Comparison of ENCODE assay signal across 16 cellular contexts in genomic region chr17:4898351-4898750, GRCh38. TPM values are rescaled to one million over a fixed set of nuclear protein-coding genes. Genes with fewer than 3 reads are reported as not detected.
A peak's percentile ranks its signal among the peaks of the same experiment; 100 is the strongest.
DNase-seq lines count a peak whose midpoint lies in the region; ATAC-seq, FAIRE-seq and TF ChIP-seq lines count a peak whose summit lies in the region.
"Had no signal": no experiment of that assay in that cellular context is flagged by ENCODE, and none has a peak within 500 bp of the region (broad histone marks: within the 10 kb centered on the region; RNA-seq: fewer than 3 reads in every experiment).

No MANE protein-coding gene starts in this region.

- ATAC-seq in pancreas (peak in 2 of 4 donors; percentile 19 to 29), gastroesophageal sphincter (no peak), GM21576 (IDR thresholded peaks at IDR 0.05; ENCODE audit: unreplicated experiment) (no peak)
- ATAC-seq: A549, HCT116, K562, sciatic nerve had no signal

- H3K9me3 ChIP-seq in endodermal cell (ENCODE audit: control insufficient read depth, low read length) (no peaks in the 10 kb centered on the region), pancreas (no peaks in the 10 kb centered on the region), gastroesophageal sphincter (no peaks in the 10 kb centered on the region)
- H3K9me3 ChIP-seq: A549, thyroid gland had no signal

- peak overlapping the region; percentile 17 for H3K27ac ChIP-seq in endodermal cell (ENCODE audit: low read depth, low read length)
- no peak overlapping the region for H3K27ac ChIP-seq in pancreas
- H3K27ac ChIP-seq in gastroesophageal sphincter, result no peak overlapping the region
- H3K27ac ChIP-seq: A549, thyroid gland had no signal

- peaks cover 3% of the 10 kb centered on the region for H3K27me3 Mint-ChIP-seq in activated CD4-positive, alpha-beta T cell treated with anti-CD3 and anti-CD28 coated beads, Interleukin-2, amount 10 ng/mL, durations not matched to agents 24 days and 14 days
- H3K27me3 Mint-ChIP-seq in IgD-negative memory B cell (no peaks in the 10 kb centered on the region), endodermal cell (ENCODE audit: insufficient read depth) (peaks cover 11% of the 10 kb centered on the region)

- TF ChIP-seq CTCF in endodermal cell (conservative IDR thresholded peaks at IDR 0.05) (no peak), pancreas (IDR thresholded peaks at IDR 0.05) (no peak), gastroesophageal sphincter (IDR thresholded peaks at IDR 0.05) (no peak)

- H3K36me3 Mint-ChIP-seq in activated CD4-positive, alpha-beta T cell treated with anti-CD3 and anti-CD28 coated beads, Interleukin-2, amount 10 ng/mL, durations not matched to agents 24 days and 14 days (ENCODE audit: low read depth), result peaks cover 14% of the 10 kb centered on the region
- H3K36me3 Mint-ChIP-seq in IgD-negative memory B cell, result peaks cover 3% of the 10 kb centered on the region
- peaks cover 17% of the 10 kb centered on the region for H3K36me3 Mint-ChIP-seq in endodermal cell (ENCODE audit: low read depth)

- H3K4me1 Mint-ChIP-seq in activated CD4-positive, alpha-beta T cell treated with anti-CD3 and anti-CD28 coated beads, Interleukin-2, amount 10 ng/mL, durations not matched to agents 24 days and 14 days, result peaks cover 19% of the 10 kb centered on the region
- H3K4me1 Mint-ChIP-seq in IgD-negative memory B cell (peaks cover 14 to 19% (median 18%) of the 10 kb centered on the region in 3 donors), endodermal cell (peaks cover 3% of the 10 kb centered on the region)

- FAIRE-seq in pancreas (lab: Jason Lieb, UNC), result no peak
- FAIRE-seq: A549, K562 had no signal

- intact Hi-C loops in activated CD4-positive, alpha-beta T cell treated with anti-CD3 and anti-CD28 coated beads, Interleukin-2, amount 10 ng/mL, durations not matched to agents 24 days and 14 days (cut with micrococcal nuclease), result no loop called here
- intact Hi-C loops in pancreas (cut with DNase I), result loop anchor here (10.0 kb wide), 3 partner anchors 104 to 184 kb away; partner anchors contain the start of genes ARRB2 (in 1 of the 3), CXCL16 (in 1 of the 3), MED11 (in 1 of the 3) and PSMB6 (in 1 of the 3)

- TF ChIP-seq POLR2A in gastroesophageal sphincter (IDR thresholded peaks at IDR 0.05), result no peak

- no peak overlapping the region for H3K9ac ChIP-seq in endodermal cell (ENCODE audit: extremely low read depth, low read length, poor library complexity, severe bottlenecking)

- no peak overlapping the region for H3K27ac Mint-ChIP-seq in activated CD4-positive, alpha-beta T cell treated with anti-CD3 and anti-CD28 coated beads, Interleukin-2, amount 10 ng/mL, durations not matched to agents 24 days and 14 days
- H3K27ac Mint-ChIP-seq in IgD-negative memory B cell (peak overlapping the region in 2 of 3 donors; percentile 85 to 86), endodermal cell (no peak overlapping the region)

- no peaks in the 10 kb centered on the region for H3K27me3 ChIP-seq in endodermal cell (ENCODE audit: control insufficient read depth, insufficient read depth, low read length, poor library complexity, severe bottlenecking)
- H3K27me3 ChIP-seq in pancreas, result no peaks in the 10 kb centered on the region
- H3K27me3 ChIP-seq in gastroesophageal sphincter, result peaks cover 36% of the 10 kb centered on the region

- no peaks in the 10 kb centered on the region for H3K9me3 Mint-ChIP-seq in activated CD4-positive, alpha-beta T cell treated with anti-CD3 and anti-CD28 coated beads, Interleukin-2, amount 10 ng/mL, durations not matched to agents 24 days and 14 days
- H3K9me3 Mint-ChIP-seq in IgD-negative memory B cell, result no peaks in the 10 kb centered on the region
- H3K9me3 Mint-ChIP-seq in endodermal cell, result no peaks in the 10 kb centered on the region

- H3K4me1 ChIP-seq in endodermal cell (ENCODE audit: control insufficient read depth, insufficient read depth, low read length), result no peaks in the 10 kb centered on the region
- peaks cover 0 to 8% (median 4%) of the 10 kb centered on the region in 3 donors for H3K4me1 ChIP-seq in pancreas
- H3K4me1 ChIP-seq in gastroesophageal sphincter, result peaks cover 0 to 37% (median 11%) of the 10 kb centered on the region in 3 donors

- H3K4me3 Mint-ChIP-seq in activated CD4-positive, alpha-beta T cell treated with anti-CD3 and anti-CD28 coated beads, Interleukin-2, amount 10 ng/mL, durations not matched to agents 24 days and 14 days, result peak overlapping the region; percentile 53
- H3K4me3 Mint-ChIP-seq in IgD-negative memory B cell (peak overlapping the region; percentile 60 to 91 (median 88)), endodermal cell (peak overlapping the region; percentile 68)

- peaks cover 15% of the 10 kb centered on the region for H3K36me3 ChIP-seq in endodermal cell (ENCODE audit: control insufficient read depth, insufficient read depth, low read length)
- H3K36me3 ChIP-seq in pancreas, result peaks cover 0 to 17% (median 8%) of the 10 kb centered on the region in 3 donors
- peaks cover 0 to 44% of the 10 kb centered on the region in 2 donors for H3K36me3 ChIP-seq in gastroesophageal sphincter

- TF ChIP-seq EP300 in gastroesophageal sphincter (IDR thresholded peaks at IDR 0.05), result no peak

- H3K4me3 ChIP-seq in endodermal cell (ENCODE audit: low read length) (no peak overlapping the region), pancreas (peak overlapping the region in 3 of 4 donors; percentile 63 to 73 (median 70)), gastroesophageal sphincter (no peak overlapping the region)
- H3K4me3 ChIP-seq: A549, K562 had no signal

- 94 to 95% methylated on average over 8 of the region's 8 CpGs for WGBS in endodermal cell (ENCODE audit: insufficient coverage in 1 of 2, insufficient read length in 1 of 2), 2 experiments
- WGBS in pancreas, 2 donors, result 44 to 45% methylated on average over 8 of the region's 8 CpGs
- 77 to 94% methylated on average over 2 to 3 of the region's 8 CpGs for WGBS in gastroesophageal sphincter (ENCODE audit: low coverage in 1 of 2), 2 donors

- DNase-seq in activated CD4-positive, alpha-beta T cell treated with anti-CD3 and anti-CD28 coated beads, Interleukin-2, amount 10 ng/mL, durations not matched to agents 24 days and 14 days, result no peak
- DNase-seq in activated CD4-positive, alpha-beta T cell treated with anti-CD3 and anti-CD28 coated beads for 1 hour, result no peak
- DNase-seq in endodermal cell, result no peak
- peak in 4 of 6 donors; percentile 40 to 81 (median 60) for DNase-seq in pancreas
- no peak for DNase-seq in T-helper 9 cell
- DNase-seq: activated CD4-positive, alpha-beta T cell treated with anti-CD3 and anti-CD28 coated beads, Interleukin-2, amount 50 U/mL, for 4 hours; NCI-H2029 treated with DMSO at 0.1 percent for 48 hours; NK-92 treated with Interleukin-12 subunit alpha and Interleukin-12 subunit beta, amount 100 ng/mL, for 24 hours; thyroid gland had no signal

RNA-seq across cellular contexts. Expression of gene C17orf107, which starts 1.0 kb away (rescaled TPM):
- 1.4 and 1.7 TPM in 2 replicates for total RNA-seq in activated CD4-positive, alpha-beta T cell treated with anti-CD3 and anti-CD28 coated beads, Interleukin-2, amount 10 ng/mL, durations not matched to agents 24 days and 14 days
- polyA plus RNA-seq in IgD-negative memory B cell, result 1.0 TPM
- 1 to 10 TPM in 1 of 2 donors, under 1 TPM in 1; 0.82 to 4.8 TPM for total RNA-seq in endodermal cell
- 1.00 TPM for polyA plus RNA-seq in endodermal cell (2013, experiment 1 of 2)
- 0.62 TPM for polyA plus RNA-seq in endodermal cell (2013, experiment 2 of 2)
- total RNA-seq in pancreas, result 1 to 10 TPM; 2.8 to 6.9 (median 3.1) TPM
- polyA plus RNA-seq in pancreas, result 1 to 10 TPM; 1.9 to 2.7 TPM
- under 1 TPM; 0.30 to 0.81 (median 0.68) TPM for total RNA-seq in gastroesophageal sphincter

RNA-seq across cellular contexts. Expression of gene CHRNE, which starts 4.5 kb away (rescaled TPM):
- 0.42 and 0.64 TPM in 2 replicates for total RNA-seq in activated CD4-positive, alpha-beta T cell treated with anti-CD3 and anti-CD28 coated beads, Interleukin-2, amount 10 ng/mL, durations not matched to agents 24 days and 14 days
- polyA plus RNA-seq in IgD-negative memory B cell (0.89 TPM), pancreas (1 to 10 TPM in 1 of 2 donors, under 1 TPM in 1; 0.77 to 1.1 TPM)
- total RNA-seq in endodermal cell (1 to 10 TPM in 1 of 2 donors, under 1 TPM in 1; 0.71 to 1.2 TPM), pancreas (1 to 10 TPM in 5 of 6 donors, under 1 TPM in 1; 0.76 to 2.0 (median 1.5) TPM), gastroesophageal sphincter (under 1 TPM in 2 of 4 donors, not detected in 2; 0.23 to 0.67 TPM)
- 0.46 TPM for polyA plus RNA-seq in endodermal cell (2013, experiment 1 of 2)
- polyA plus RNA-seq in endodermal cell (2013, experiment 2 of 2), result 0.33 TPM
- total RNA-seq: K562 had no signal
- polyA plus RNA-seq: K562 had no signal

RNA-seq across cellular contexts. Expression of gene GP1BA, which starts 33.7 kb away (rescaled TPM):
- total RNA-seq in activated CD4-positive, alpha-beta T cell treated with anti-CD3 and anti-CD28 coated beads, Interleukin-2, amount 10 ng/mL, durations not matched to agents 24 days and 14 days, result not detected in 2 replicates
- polyA plus RNA-seq in IgD-negative memory B cell, result 0.26 TPM
- not detected for total RNA-seq in endodermal cell
- polyA plus RNA-seq in endodermal cell (2013, experiment 1 of 2), result not detected
- not detected for polyA plus RNA-seq in endodermal cell (2013, experiment 2 of 2)
- total RNA-seq in pancreas, result under 1 TPM in 3 of 6 donors, not detected in 3; 0.06 to 0.37 (median 0.15) TPM
- under 1 TPM in 1 of 2 donors, not detected in 1; 0.11 TPM for polyA plus RNA-seq in pancreas
- total RNA-seq in gastroesophageal sphincter, result under 1 TPM in 1 of 4 donors, not detected in 3; 0.19 TPM
- total RNA-seq: K562, sciatic nerve, thyroid gland had no signal
- polyA plus RNA-seq: A549 had no signal

RNA-seq across cellular contexts. Expression of gene SLC25A11, which starts 41.5 kb away (rescaled TPM):
- 104 and 106 TPM in 2 replicates for total RNA-seq in activated CD4-positive, alpha-beta T cell treated with anti-CD3 and anti-CD28 coated beads, Interleukin-2, amount 10 ng/mL, durations not matched to agents 24 days and 14 days
- polyA plus RNA-seq in IgD-negative memory B cell (70.9 TPM), pancreas (10 to 100 TPM; 20.6 to 25.5 TPM)
- total RNA-seq in endodermal cell (10 to 100 TPM; 59.9 to 76.9 TPM), pancreas (10 to 100 TPM; 10.9 to 23.3 (median 21.4) TPM), gastroesophageal sphincter (10 to 100 TPM; 28.7 to 58.9 (median 46.8) TPM)
- polyA plus RNA-seq in endodermal cell (2013, experiment 1 of 2), result 63.1 TPM
- polyA plus RNA-seq in endodermal cell (2013, experiment 2 of 2), result 59.5 TPM

RNA-seq across cellular contexts. Expression of gene RNF167, which starts 41.7 kb away (rescaled TPM):
- total RNA-seq in activated CD4-positive, alpha-beta T cell treated with anti-CD3 and anti-CD28 coated beads, Interleukin-2, amount 10 ng/mL, durations not matched to agents 24 days and 14 days, result 119 and 125 TPM in 2 replicates
- 27.3 TPM for polyA plus RNA-seq in IgD-negative memory B cell
- total RNA-seq in endodermal cell, result 100 to 1,000 TPM; 120 to 123 TPM
- 106 TPM for polyA plus RNA-seq in endodermal cell (2013, experiment 1 of 2)
- polyA plus RNA-seq in endodermal cell (2013, experiment 2 of 2), result 87.5 TPM
- 10 to 100 TPM; 40.8 to 64.5 (median 46.7) TPM for total RNA-seq in pancreas
- polyA plus RNA-seq in pancreas, result 100 to 1,000 TPM; 102 to 118 TPM
- 10 to 100 TPM; 67.3 to 98.8 (median 85.9) TPM for total RNA-seq in gastroesophageal sphincter

Comparison
In these comparisons a context has a peak if more than half of its experiments do, and no peak if none do; other contexts are left out.
1. DNase-seq: peak in pancreas (4 of 6); none in activated CD4-positive, alpha-beta T cell treated with anti-CD3 and anti-CD28 coated beads, Interleukin-2, amount 10 ng/mL, durations not matched to agents 24 days and 14 days (single experiment), activated CD4-positive, alpha-beta T cell treated with anti-CD3 and anti-CD28 coated beads for 1 hour (single experiment), endodermal cell (single experiment) and T-helper 9 cell (single experiment).
2. H3K27ac Mint-ChIP-seq: peak in IgD-negative memory B cell (2 of 3); none in activated CD4-positive, alpha-beta T cell treated with anti-CD3 and anti-CD28 coated beads, Interleukin-2, amount 10 ng/mL, durations not matched to agents 24 days and 14 days (single experiment) and endodermal cell (single experiment).
3. H3K4me3 ChIP-seq: peak in pancreas (3 of 4); none in endodermal cell (single experiment) and gastroesophageal sphincter (0 of 2).
4. Peak in every context shown above with its lines, with median percentiles within 50 percentile points of each other: H3K4me3 Mint-ChIP-seq.